In genomic region chr1:11838349-11839272, GRCh38 we compare ENCODE assay signal across 8 cellular contexts. TPM values are rescaled to one million over a fixed set of nuclear protein-coding genes. Genes with fewer than 3 reads are reported as not detected.
A peak's percentile ranks its signal among the peaks of the same experiment; 100 is the strongest.
DNase-seq lines count a peak whose midpoint lies in the region; ATAC-seq and TF ChIP-seq lines count a peak whose summit lies in the region.

No MANE protein-coding gene starts in this region.

- H3K36me3 Mint-ChIP-seq in activated CD4-positive, alpha-beta T cell treated with anti-CD3 and anti-CD28 coated beads for 36 hours (ENCODE audit: low read depth): peaks cover 35% of the 10 kb centered on the region
- H3K36me3 Mint-ChIP-seq in central memory CD8-positive, alpha-beta T cell (ENCODE audit: insufficient read depth): peaks cover 17% of the 10 kb centered on the region

- TF ChIP-seq CTCF in AG04449 (IDR thresholded peaks at IDR 0.05; ENCODE audit: insufficient read depth, low read length, missing control alignments): peak; percentile 99

- H3K9me3 Mint-ChIP-seq in activated CD4-positive, alpha-beta T cell treated with anti-CD3 and anti-CD28 coated beads for 36 hours (ENCODE audit: low read depth): no peaks in the 10 kb centered on the region
- no peaks in the 10 kb centered on the region for H3K9me3 Mint-ChIP-seq in central memory CD8-positive, alpha-beta T cell

- no peak overlapping the region for H3K4me3 Mint-ChIP-seq in activated CD4-positive, alpha-beta T cell treated with anti-CD3 and anti-CD28 coated beads for 36 hours
- H3K4me3 Mint-ChIP-seq in central memory CD8-positive, alpha-beta T cell: no peak overlapping the region

- H3K4me3 ChIP-seq in AG04449 (ENCODE audit: low read depth, low read length): no peak overlapping the region

- CTCF ChIA-PET in AG04449 (lab: Yijun Ruan, JAX): interaction anchor here (1.0 to 8.9 kb wide), 14 partner anchors 10 to 192 kb away, joined by 3 to 86 read pairs (median 5); partner anchors contain the start of gene NPPA
- CTCF ChIA-PET in activated CD4-positive, alpha-beta T cell treated with anti-CD3 and anti-CD28 coated beads for 36 hours (lab: Charles Lee): interaction anchor here (0.6 to 1.6 kb wide), 11 partner anchors 9 to 841 kb away, joined by 3 to 5 read pairs (median 3); no protein-coding TSS in a partner anchor

- DNase-seq in AG04449 (ENCODE audit: low read depth, low spot score) (no peak), GM19238 (ENCODE audit: insufficient read length, low spot score) (peak; percentile 85), NCI-H226 (peak; percentile 41), left kidney (ENCODE audit: low read depth, low spot score) (peak; percentile 79)
- peak; percentile 86 for DNase-seq in activated CD4-positive, alpha-beta T cell treated with anti-CD3 and anti-CD28 coated beads for 36 hours
- DNase-seq in central memory CD8-positive, alpha-beta T cell (ENCODE audit: low spot score in 2 of 2): peak; percentile 57 to 60
- peak; percentile 77 for DNase-seq in stimulated activated CD4-positive, alpha-beta T cell treated with anti-CD3 and anti-CD28 coated beads, Interleukin-4, amount 100 ng/mL, for 1 hour

- no peaks in the 10 kb centered on the region for H3K27me3 Mint-ChIP-seq in activated CD4-positive, alpha-beta T cell treated with anti-CD3 and anti-CD28 coated beads for 36 hours
- no peaks in the 10 kb centered on the region for H3K27me3 Mint-ChIP-seq in central memory CD8-positive, alpha-beta T cell

- ATAC-seq in activated CD4-positive, alpha-beta T cell treated with anti-CD3 and anti-CD28 coated beads for 36 hours: peak; percentile 98
- ATAC-seq in central memory CD8-positive, alpha-beta T cell (replicated peaks; ENCODE audit: extremely low read depth, poor library complexity, severe bottlenecking): peak; percentile 73
- no peak for ATAC-seq in GM18505 (IDR thresholded peaks at IDR 0.05; ENCODE audit: unreplicated experiment)

- POLR2A ChIA-PET in AG04449 (lab: Yijun Ruan, JAX): interaction anchor here (0.6 to 3.1 kb wide), 3 partner anchors 17 to 100 kb away, joined by 3 to 21 read pairs (median 4); no protein-coding TSS in a partner anchor
- POLR2A ChIA-PET in activated CD4-positive, alpha-beta T cell treated with anti-CD3 and anti-CD28 coated beads for 36 hours (lab: Charles Lee): interaction anchor here (0.6 to 3.4 kb wide), 3 partner anchors 69 to 312 kb away, joined by 3 to 11 read pairs (median 5); no protein-coding TSS in a partner anchor

- no peak overlapping the region for H3K27ac Mint-ChIP-seq in activated CD4-positive, alpha-beta T cell treated with anti-CD3 and anti-CD28 coated beads for 36 hours
- no peak overlapping the region for H3K27ac Mint-ChIP-seq in central memory CD8-positive, alpha-beta T cell (ENCODE audit: low read depth)

- no peak for TF ChIP-seq POLR2A in GM18505 (IDR thresholded peaks at IDR 0.05; ENCODE audit: borderline replicate concordance, extremely low read depth, insufficient read depth, insufficient read length)

- intact Hi-C loops in activated CD4-positive, alpha-beta T cell treated with anti-CD3 and anti-CD28 coated beads for 36 hours (cut with DNase I, micrococcal nuclease): loop anchor here (1.0 to 10.0 kb wide), 6 partner anchors 56 to 366 kb away; no protein-coding TSS in a partner anchor

- no peaks in the 10 kb centered on the region for H3K4me1 Mint-ChIP-seq in activated CD4-positive, alpha-beta T cell treated with anti-CD3 and anti-CD28 coated beads for 36 hours
- H3K4me1 Mint-ChIP-seq in central memory CD8-positive, alpha-beta T cell: peaks cover 5% of the 10 kb centered on the region

RNA-seq across cellular contexts. Expression of gene NPPA, which starts 9.0 kb away (rescaled TPM):
- not detected for total RNA-seq in activated CD4-positive, alpha-beta T cell treated with anti-CD3 and anti-CD28 coated beads for 36 hours

RNA-seq across cellular contexts. Expression of gene NPPB, which starts 20.1 kb away (rescaled TPM):
- not detected for total RNA-seq in activated CD4-positive, alpha-beta T cell treated with anti-CD3 and anti-CD28 coated beads for 36 hours

RNA-seq across cellular contexts. Expression of gene CLCN6, which starts 32.6 kb away (rescaled TPM):
- 1 to 10 TPM; 9.4 to 9.5 TPM for total RNA-seq in activated CD4-positive, alpha-beta T cell treated with anti-CD3 and anti-CD28 coated beads for 36 hours

RNA-seq across cellular contexts. Expression of gene MTHFR, which starts 32.8 kb away (rescaled TPM):
- 10 to 100 TPM; 11.2 to 11.6 TPM for total RNA-seq in activated CD4-positive, alpha-beta T cell treated with anti-CD3 and anti-CD28 coated beads for 36 hours
